12 cellular contexts compared by ENCODE assay signal in the genomic region with DNA sequence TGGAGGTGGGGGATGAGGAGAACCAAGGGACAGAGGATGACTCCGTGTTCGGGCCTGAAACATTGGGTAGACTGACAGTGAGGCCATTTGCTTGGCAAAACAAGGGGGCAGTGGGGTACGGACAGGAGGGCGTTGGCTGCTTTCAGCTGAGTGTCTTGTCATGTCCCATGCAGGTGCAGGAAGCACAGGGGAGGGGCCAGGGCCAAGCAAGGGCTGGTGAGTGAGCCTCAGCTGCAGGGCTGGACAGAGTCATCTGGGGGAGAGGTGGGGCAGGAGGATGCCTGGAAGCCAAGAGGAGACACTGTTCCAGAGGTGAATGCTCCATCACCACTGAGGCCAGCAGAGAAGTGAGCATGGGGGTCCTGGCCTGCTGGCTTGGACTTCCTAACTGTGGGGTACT.
"Had no signal": no experiment of that assay in that cellular context is flagged by ENCODE, and none has a peak within 500 bp of the region (broad histone marks: within the 10 kb centered on the region; RNA-seq: fewer than 3 reads in every experiment).

No MANE protein-coding gene starts in this region.

- H3K4me1 Mint-ChIP-seq: activated CD4-positive, alpha-beta T cell treated with anti-CD3 and anti-CD28 coated beads, Interleukin-2, amount 10 ng/mL, durations not matched to agents 7 days and 5 days had no signal

- H3K4me3 ChIP-seq: adrenal gland, hepatocyte, left lung had no signal

- H3K4me2 ChIP-seq: hepatocyte had no signal

- H3K27ac ChIP-seq: adrenal gland, hepatocyte, left lung had no signal

- H3K9me3 Mint-ChIP-seq: activated CD4-positive, alpha-beta T cell treated with anti-CD3 and anti-CD28 coated beads, Interleukin-2, amount 10 ng/mL, durations not matched to agents 7 days and 5 days; activated T-cell treated with anti-CD3 and anti-CD28 coated beads, Interleukin-2, amount 50 U/mL, for 24 hours had no signal

- DNase-seq: activated effector memory CD4-positive, alpha-beta T cell treated with Interleukin-2 at 50 U/mL for 16 hours; activated naive CD4-positive, alpha-beta T cell treated with anti-CD3 and anti-CD28 coated beads, Interleukin-2, amount 50 U/mL, for 16 hours; activated T-cell treated with anti-CD3 and anti-CD28 coated beads, Interleukin-2, amount 50 U/mL, for 24 hours; mammary epithelial cell; naive B cell; stimulated activated CD4-positive, alpha-beta T cell treated with anti-CD3 and anti-CD28 coated beads, Interleukin-15, amount 100 ng/mL, for 24 hours; stimulated activated CD4-positive, alpha-beta T cell treated with anti-CD3 and anti-CD28 coated beads, Interleukin-4, amount 100 ng/mL, for 24 hours had no signal

- H3K4me3 Mint-ChIP-seq: activated CD4-positive, alpha-beta T cell treated with anti-CD3 and anti-CD28 coated beads, Interleukin-2, amount 10 ng/mL, durations not matched to agents 7 days and 5 days; activated T-cell treated with anti-CD3 and anti-CD28 coated beads, Interleukin-2, amount 50 U/mL, for 24 hours; naive B cell; stimulated activated naive CD8-positive, alpha-beta T cell treated with anti-CD3 and anti-CD28 coated beads, Interleukin-15, Interleukin-2, amounts not matched to agents 100 ng/mL and 50 ng/mL, for 24 hours had no signal

- H3K9me3 ChIP-seq: adrenal gland, left lung had no signal

- H2AFZ ChIP-seq: hepatocyte had no signal

- H3K27ac Mint-ChIP-seq: activated CD4-positive, alpha-beta T cell treated with anti-CD3 and anti-CD28 coated beads, Interleukin-2, amount 10 ng/mL, durations not matched to agents 7 days and 5 days; activated T-cell treated with anti-CD3 and anti-CD28 coated beads, Interleukin-2, amount 50 U/mL, for 24 hours; stimulated activated naive CD8-positive, alpha-beta T cell treated with anti-CD3 and anti-CD28 coated beads, Interleukin-15, Interleukin-2, amounts not matched to agents 100 ng/mL and 50 ng/mL, for 24 hours had no signal

- H3K79me2 ChIP-seq: hepatocyte had no signal

- ATAC-seq: left lung had no signal

- H3K36me3 ChIP-seq: adrenal gland, left lung had no signal

- H3K27me3 ChIP-seq: adrenal gland, hepatocyte had no signal
